9 cellular contexts compared by ENCODE assay signal in genomic region chr5:172223901-172224873, GRCh38. TPM values are rescaled to one million over a fixed set of nuclear protein-coding genes. Genes with fewer than 3 reads are reported as not detected.
A peak's percentile ranks its signal among the peaks of the same experiment; 100 is the strongest.
DNase-seq lines count a peak whose midpoint lies in the region; ATAC-seq and TF ChIP-seq lines count a peak whose summit lies in the region.
"Had no signal": no experiment of that assay in that cellular context is flagged by ENCODE, and none has a peak within 500 bp of the region (broad histone marks: within the 10 kb centered on the region; RNA-seq: fewer than 3 reads in every experiment).

No MANE protein-coding gene starts in this region.

- intact Hi-C loops in Right ventricle myocardium superior (cut with DNase I) = no loop called here
- intact Hi-C loops in activated T-helper 2 cell treated with anti-CD3 and anti-CD28 coated beads, Interferon-gamma antibody, Interleukin-2, Interleukin-4, amounts not matched to agents 10 μg/mL and 5 μg/mL and 100 μg/mL, durations not matched to agents 14 hours and 24 hours and 36 hours (cut with micrococcal nuclease) = loop anchor here (1.0 to 2.0 kb wide), 3 partner anchors 15 to 60 kb away; partner anchors contain the start of gene STK10
- intact Hi-C loops in uterus (cut with DNase I; ENCODE audit: low total_unique reads) = no loop called here

- H3K36me3 ChIP-seq in cardiac muscle cell (peaks cover 14% of the 10 kb centered on the region), uterus (no peaks in the 10 kb centered on the region)

- H3K9me3 ChIP-seq in cardiac muscle cell (ENCODE audit: low read depth) = no peaks in the 10 kb centered on the region
- no peaks in the 10 kb centered on the region for H3K9me3 ChIP-seq in uterus

- H3K27me3 Mint-ChIP-seq in activated T-helper 2 cell treated with anti-CD3 and anti-CD28 coated beads, Interferon-gamma antibody, Interleukin-2, Interleukin-4, amounts not matched to agents 10 μg/mL and 5 μg/mL and 100 μg/mL, durations not matched to agents 14 hours and 24 hours and 36 hours (ENCODE audit: low read depth) = peaks cover 24% of the 10 kb centered on the region
- no peaks in the 10 kb centered on the region for H3K27me3 Mint-ChIP-seq in stimulated activated naive CD8-positive, alpha-beta T cell treated with anti-CD3 and anti-CD28 coated beads, Interleukin-15, Interleukin-2, amounts not matched to agents 100 ng/mL and 50 ng/mL, for 24 hours

- no peak for TF ChIP-seq POLR2A in uterus (IDR thresholded peaks at IDR 0.05)

- no peaks in the 10 kb centered on the region for H3K4me1 ChIP-seq in cardiac muscle cell (ENCODE audit: low read depth)
- no peaks in the 10 kb centered on the region for H3K4me1 ChIP-seq in uterus

- peak overlapping the region; percentile 71 for H3K27ac Mint-ChIP-seq in activated T-helper 2 cell treated with anti-CD3 and anti-CD28 coated beads, Interferon-gamma antibody, Interleukin-2, Interleukin-4, amounts not matched to agents 10 μg/mL and 5 μg/mL and 100 μg/mL, durations not matched to agents 14 hours and 24 hours and 36 hours
- peak overlapping the region; percentile 98 for H3K27ac Mint-ChIP-seq in stimulated activated naive CD8-positive, alpha-beta T cell treated with anti-CD3 and anti-CD28 coated beads, Interleukin-15, Interleukin-2, amounts not matched to agents 100 ng/mL and 50 ng/mL, for 24 hours

- TF ChIP-seq CTCF in cardiac muscle cell (IDR thresholded peaks at IDR 0.05; ENCODE audit: low read depth, low read length) = no peak
- TF ChIP-seq CTCF in uterus (IDR thresholded peaks at IDR 0.05) = no peak

- no peak overlapping the region for H3K4me3 Mint-ChIP-seq in activated T-helper 2 cell treated with anti-CD3 and anti-CD28 coated beads, Interferon-gamma antibody, Interleukin-2, Interleukin-4, amounts not matched to agents 10 μg/mL and 5 μg/mL and 100 μg/mL, durations not matched to agents 14 hours and 24 hours and 36 hours (ENCODE audit: low read depth)
- H3K4me3 Mint-ChIP-seq in stimulated activated naive CD8-positive, alpha-beta T cell treated with anti-CD3 and anti-CD28 coated beads, Interleukin-15, Interleukin-2, amounts not matched to agents 100 ng/mL and 50 ng/mL, for 24 hours = peak overlapping the region; percentile 47

- DNase-seq in cardiac muscle cell (ENCODE audit: low read depth in 1 of 2, low spot score in 1 of 2) (no peak), Right ventricle myocardium superior (no peak), DMS79 (lab: John Stamatoyannopoulos, UW) (no peak), EL (no peak), uterus (no peak)
- peak; percentile 11 for DNase-seq in activated T-helper 2 cell treated with anti-CD3 and anti-CD28 coated beads, Interferon-gamma antibody, Interleukin-2, Interleukin-4, amounts not matched to agents 10 μg/mL and 5 μg/mL and 100 μg/mL, durations not matched to agents 14 hours and 24 hours and 36 hours (ENCODE audit: low spot score)

- peaks cover 31% of the 10 kb centered on the region for H3K4me1 Mint-ChIP-seq in activated T-helper 2 cell treated with anti-CD3 and anti-CD28 coated beads, Interferon-gamma antibody, Interleukin-2, Interleukin-4, amounts not matched to agents 10 μg/mL and 5 μg/mL and 100 μg/mL, durations not matched to agents 14 hours and 24 hours and 36 hours (ENCODE audit: low read depth)
- peaks cover 41% of the 10 kb centered on the region for H3K4me1 Mint-ChIP-seq in stimulated activated naive CD8-positive, alpha-beta T cell treated with anti-CD3 and anti-CD28 coated beads, Interleukin-15, Interleukin-2, amounts not matched to agents 100 ng/mL and 50 ng/mL, for 24 hours (ENCODE audit: low read depth)

- ATAC-seq in Right ventricle myocardium superior (ENCODE audit: poor library complexity) (no peak), HG03097 (IDR thresholded peaks at IDR 0.05; ENCODE audit: low FRiP score, unreplicated experiment) (peak; percentile 82)
- ATAC-seq: K562 had no signal

- H3K27me3 ChIP-seq in cardiac muscle cell (no peaks in the 10 kb centered on the region), uterus (no peaks in the 10 kb centered on the region)

- peaks cover 51% of the 10 kb centered on the region for H3K36me3 Mint-ChIP-seq in activated T-helper 2 cell treated with anti-CD3 and anti-CD28 coated beads, Interferon-gamma antibody, Interleukin-2, Interleukin-4, amounts not matched to agents 10 μg/mL and 5 μg/mL and 100 μg/mL, durations not matched to agents 14 hours and 24 hours and 36 hours (ENCODE audit: low read depth)
- peaks cover 59% of the 10 kb centered on the region for H3K36me3 Mint-ChIP-seq in stimulated activated naive CD8-positive, alpha-beta T cell treated with anti-CD3 and anti-CD28 coated beads, Interleukin-15, Interleukin-2, amounts not matched to agents 100 ng/mL and 50 ng/mL, for 24 hours (ENCODE audit: low read depth)

- H3K4me3 ChIP-seq in cardiac muscle cell (no peak overlapping the region), uterus (no peak overlapping the region)
- H3K4me3 ChIP-seq: K562 had no signal

- H3K27ac ChIP-seq in cardiac muscle cell = peak overlapping the region; percentile 51
- no peak overlapping the region for H3K27ac ChIP-seq in uterus

- peaks cover 6% of the 10 kb centered on the region for H3K9me3 Mint-ChIP-seq in activated T-helper 2 cell treated with anti-CD3 and anti-CD28 coated beads, Interferon-gamma antibody, Interleukin-2, Interleukin-4, amounts not matched to agents 10 μg/mL and 5 μg/mL and 100 μg/mL, durations not matched to agents 14 hours and 24 hours and 36 hours
- H3K9me3 Mint-ChIP-seq in stimulated activated naive CD8-positive, alpha-beta T cell treated with anti-CD3 and anti-CD28 coated beads, Interleukin-15, Interleukin-2, amounts not matched to agents 100 ng/mL and 50 ng/mL, for 24 hours = no peaks in the 10 kb centered on the region

RNA-seq across cellular contexts. Expression of gene EFCAB9, which starts 30.2 kb away (rescaled TPM):
- not detected in 2 replicates for total RNA-seq in cardiac muscle cell
- polyA plus RNA-seq in cardiac muscle cell = not detected in 2 replicates
- total RNA-seq in Right ventricle myocardium superior = not detected
- not detected in 2 replicates for total RNA-seq in activated T-helper 2 cell treated with anti-CD3 and anti-CD28 coated beads, Interferon-gamma antibody, Interleukin-2, Interleukin-4, amounts not matched to agents 10 μg/mL and 5 μg/mL and 100 μg/mL, durations not matched to agents 14 hours and 24 hours and 36 hours
- total RNA-seq in uterus = not detected
- total RNA-seq: K562 had no signal
- polyA plus RNA-seq: K562 had no signal

RNA-seq across cellular contexts. Expression of gene STK10, which starts 36.2 kb away (rescaled TPM):
- total RNA-seq in cardiac muscle cell (7.6 and 16.4 TPM in 2 replicates), Right ventricle myocardium superior (8.8 TPM), uterus (10 to 100 TPM in 2 of 4 donors, 1 to 10 TPM in 2; 3.3 to 24.6 (median 13.4) TPM)
- 8.3 and 10.8 TPM in 2 replicates for polyA plus RNA-seq in cardiac muscle cell
- total RNA-seq in activated T-helper 2 cell treated with anti-CD3 and anti-CD28 coated beads, Interferon-gamma antibody, Interleukin-2, Interleukin-4, amounts not matched to agents 10 μg/mL and 5 μg/mL and 100 μg/mL, durations not matched to agents 14 hours and 24 hours and 36 hours = 102 and 105 TPM in 2 replicates

RNA-seq across cellular contexts. Expression of gene UBTD2, which starts 59.4 kb away (rescaled TPM):
- total RNA-seq in cardiac muscle cell (23.9 and 29.8 TPM in 2 replicates), Right ventricle myocardium superior (8.6 TPM), uterus (100 to 1,000 TPM in 1 of 4 donors, 10 to 100 TPM in 2, 1 to 10 TPM in 1; 6.1 to 108 (median 32.2) TPM)
- polyA plus RNA-seq in cardiac muscle cell = 26.2 and 28.4 TPM in 2 replicates
- total RNA-seq in activated T-helper 2 cell treated with anti-CD3 and anti-CD28 coated beads, Interferon-gamma antibody, Interleukin-2, Interleukin-4, amounts not matched to agents 10 μg/mL and 5 μg/mL and 100 μg/mL, durations not matched to agents 14 hours and 24 hours and 36 hours = 6.6 TPM in 2 replicates
